In the genomic region with DNA sequence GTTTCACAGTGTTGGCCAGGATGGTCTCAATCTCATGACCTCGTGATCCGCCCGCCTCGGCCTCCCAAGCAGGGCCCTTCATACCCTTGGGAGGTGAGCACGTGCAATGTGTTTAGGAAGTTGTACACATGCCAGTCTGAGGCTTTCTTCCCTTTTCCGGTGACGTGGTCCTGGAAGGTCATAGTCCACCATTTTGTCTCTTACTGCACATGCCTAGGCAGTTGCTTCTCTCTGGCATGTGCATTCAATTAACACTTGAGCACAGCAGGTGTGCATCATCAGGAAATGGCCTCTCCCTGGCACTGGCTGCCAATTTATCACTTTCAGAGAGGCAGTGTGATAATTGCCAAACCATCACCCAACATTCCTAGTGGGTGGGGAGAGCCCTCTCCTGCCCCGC, we compare ENCODE assay signal across 1 cellular context.
TF ChIP-seq lines count a peak whose summit lies in the region.

No MANE protein-coding gene starts in this region.

TF ChIP-seq in HepG2, 621 proteins besides CTCF, POLR2A, EP300 and RAD21:
- no peak for TF ChIP-seq GABPA (IDR thresholded peaks at IDR 0.05; ENCODE audit: low read depth, low read length)
- peak; percentile 42; the same call in 1 of the 2 replicates for TF ChIP-seq GABPA (CRISPR knock-in tag; IDR thresholded peaks at IDR 0.05; ENCODE audit: low read depth)
- peak; percentile 6; the same call in 1 of the 2 replicates for TF ChIP-seq CREB1 (IDR thresholded peaks at IDR 0.05)
- TF ChIP-seq CREB1 (CRISPR knock-in tag; IDR thresholded peaks at IDR 0.05): no peak
- TF ChIP-seq GABPB1 (CRISPR knock-in tag; IDR thresholded peaks at IDR 0.05): 0 out of 2 replicates have a peak, but pooled peaks have one; percentile 32
- no peak for TF ChIP-seq ZKSCAN8 (CRISPR knock-in tag; IDR thresholded peaks at IDR 0.05; ENCODE audit: borderline replicate concordance)
